31 cellular contexts compared by ENCODE assay signal in the genomic region with DNA sequence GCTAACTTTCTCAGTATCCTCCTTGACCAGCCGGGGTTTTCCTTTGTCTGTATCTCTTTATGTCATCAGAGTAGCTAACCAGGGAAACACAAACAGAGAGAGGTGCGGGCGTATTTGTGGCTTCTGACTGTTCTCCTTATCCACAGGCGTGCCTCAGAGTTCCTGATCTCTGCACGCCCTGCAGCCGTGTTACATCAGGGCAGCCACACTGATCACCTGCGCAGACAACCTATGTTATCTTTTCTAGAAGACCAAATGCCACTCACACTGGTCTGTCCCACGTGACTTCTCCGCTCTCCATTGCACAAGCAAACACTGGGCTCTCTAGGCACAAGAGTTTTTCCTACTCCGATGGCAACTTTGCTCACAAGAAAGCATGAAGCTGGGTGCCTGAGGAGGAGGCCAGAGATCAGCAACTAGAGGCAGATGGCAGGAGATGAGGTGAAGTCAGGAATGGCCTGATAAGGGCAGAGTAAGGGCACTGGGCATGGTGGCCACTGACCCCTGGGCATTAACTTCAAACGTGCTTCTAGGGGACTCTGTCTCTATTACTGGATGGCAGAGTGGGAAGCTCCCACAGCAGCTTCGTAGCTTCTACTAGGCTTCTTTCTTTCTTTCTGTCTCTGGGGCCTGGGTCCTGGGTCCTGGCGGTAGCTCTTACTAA. TPM values are rescaled to one million over a fixed set of nuclear protein-coding genes. Genes with fewer than 3 reads are reported as not detected.
DNase-seq lines count a peak whose midpoint lies in the region; ATAC-seq and TF ChIP-seq lines count a peak whose summit lies in the region.
"Had no signal": no experiment of that assay in that cellular context is flagged by ENCODE, and none has a peak within 500 bp of the region (broad histone marks: within the 10 kb centered on the region; RNA-seq: fewer than 3 reads in every experiment).

No MANE protein-coding gene starts in this region.

- H3K9me3 Mint-ChIP-seq in glutamatergic neuron (ENCODE audit: unreplicated experiment) (peaks cover 6% of the 10 kb centered on the region), neural progenitor cell (no peaks in the 10 kb centered on the region)
- H3K9me3 Mint-ChIP-seq: activated naive CD8-positive, alpha-beta T cell treated with anti-CD3 and anti-CD28 coated beads for 36 hours had no signal

- H3K27me3 Mint-ChIP-seq in glutamatergic neuron (ENCODE audit: unreplicated experiment): peaks cover 9% of the 10 kb centered on the region
- peaks cover 6% of the 10 kb centered on the region for H3K27me3 Mint-ChIP-seq in neural progenitor cell (ENCODE audit: insufficient read depth, low read depth)

- H3K27ac ChIP-seq in neural progenitor cell: no peak overlapping the region
- H3K27ac ChIP-seq: A549, ovary, skin epidermis, vagina, WERI-Rb-1 had no signal

- H3K4me1 Mint-ChIP-seq in glutamatergic neuron (ENCODE audit: low read depth, unreplicated experiment) (peaks cover 13% of the 10 kb centered on the region), neural progenitor cell (peaks cover 11% of the 10 kb centered on the region)
- H3K4me1 Mint-ChIP-seq: activated naive CD8-positive, alpha-beta T cell treated with anti-CD3 and anti-CD28 coated beads for 36 hours had no signal

- no peak for TF ChIP-seq CTCF in LNCaP clone FGC (IDR thresholded peaks at IDR 0.05; ENCODE audit: control insufficient read depth, extremely low read depth, insufficient read depth)
- no peak for TF ChIP-seq CTCF in glutamatergic neuron (IDR thresholded peaks at IDR 0.05; ENCODE audit: partially characterized antibody, unreplicated experiment)
- no peak for TF ChIP-seq CTCF in neural progenitor cell (IDR thresholded peaks at IDR 0.05)

- H3F3A ChIP-seq in neural progenitor cell (ENCODE audit: low read depth): peaks cover 9% of the 10 kb centered on the region

- H2AFZ ChIP-seq in neural progenitor cell (replicated peaks): no peak overlapping the region

- no peak overlapping the region for H3K9ac ChIP-seq in neural progenitor cell

- H3K4me2 ChIP-seq in neural progenitor cell: no peak overlapping the region

- no peaks in the 10 kb centered on the region for H3K9me3 ChIP-seq in neural progenitor cell (ENCODE audit: low read depth)
- H3K9me3 ChIP-seq: A549, ovary, vagina had no signal

- H3K36me3 Mint-ChIP-seq in glutamatergic neuron (ENCODE audit: unreplicated experiment) (no peaks in the 10 kb centered on the region), neural progenitor cell (peaks cover 4% of the 10 kb centered on the region)
- H3K36me3 Mint-ChIP-seq: activated naive CD8-positive, alpha-beta T cell treated with anti-CD3 and anti-CD28 coated beads for 36 hours; CD4-positive, CD25-positive, alpha-beta regulatory T cell had no signal

- no peaks in the 10 kb centered on the region for H3K36me3 ChIP-seq in neural progenitor cell
- H3K36me3 ChIP-seq: ovary, vagina, WERI-Rb-1 had no signal

- peaks cover 4% of the 10 kb centered on the region for H4K20me1 ChIP-seq in neural progenitor cell (ENCODE audit: low read depth)

- H3K4me3 ChIP-seq in LNCaP clone FGC (ENCODE audit: low read depth, low read length) (peak overlapping the region; percentile 29), neural progenitor cell (no peak overlapping the region)
- H3K4me3 ChIP-seq: A549, lung, ovary, skin epidermis, vagina had no signal

- H3K79me2 ChIP-seq in neural progenitor cell (ENCODE audit: low read depth): peaks cover 35% of the 10 kb centered on the region

- no peak for ATAC-seq in GM18502 (IDR thresholded peaks at IDR 0.05; ENCODE audit: poor library complexity, unreplicated experiment)
- ATAC-seq: A549; HCT116; naive thymus-derived CD8-positive, alpha-beta T cell had no signal

- H3K4me3 Mint-ChIP-seq in glutamatergic neuron (ENCODE audit: unreplicated experiment): peak overlapping the region; percentile 65
- peak overlapping the region; percentile 12 for H3K4me3 Mint-ChIP-seq in neural progenitor cell
- H3K4me3 Mint-ChIP-seq: activated naive CD8-positive, alpha-beta T cell treated with anti-CD3 and anti-CD28 coated beads for 36 hours; CD4-positive, CD25-positive, alpha-beta regulatory T cell; naive thymus-derived CD8-positive, alpha-beta T cell had no signal

- peaks cover 4% of the 10 kb centered on the region for H3K4me1 ChIP-seq in neural progenitor cell

- H3K27me3 ChIP-seq in neural progenitor cell: peaks cover 58% of the 10 kb centered on the region
- H3K27me3 ChIP-seq: ovary, vagina had no signal

- peak; percentile 22 for DNase-seq in COLO668 (lab: John Stamatoyannopoulos, UW; ENCODE audit: unreplicated experiment)
- DNase-seq in LNCaP clone FGC (ENCODE audit: low read depth): peak; percentile 45
- no peak for DNase-seq in glutamatergic neuron
- DNase-seq in neural progenitor cell (ENCODE audit: low spot score): no peak
- DNase-seq in stimulated activated CD4-positive, alpha-beta T cell treated with anti-CD3 and anti-CD28 coated beads, Interleukin-2, amount 100 ng/mL, for 24 hours: no peak
- DNase-seq in activated CD8-positive, alpha-beta memory T cell treated with anti-CD3 and anti-CD28 coated beads for 24 hours: no peak
- DNase-seq in hypothalamus (lab: John Stamatoyannopoulos, UW): no peak
- DNase-seq: activated CD4-positive, alpha-beta T cell treated with anti-CD3 and anti-CD28 coated beads for 4 hours; activated effector memory CD4-positive, alpha-beta T cell treated with Interleukin-2 at 50 U/mL for 16 hours; activated naive CD8-positive, alpha-beta T cell treated with anti-CD3 and anti-CD28 coated beads for 36 hours; aorta; CD4-positive, CD25-positive, alpha-beta regulatory T cell; cortex of kidney; DMS153; GDM1; naive thymus-derived CD8-positive, alpha-beta T cell; NCI-H1417 treated with DMSO at 0.1 percent for 48 hours; NCI-H2029 treated with DMSO at 0.1 percent for 48 hours; ovary; retina; stimulated activated naive CD4-positive, alpha-beta T cell treated with Interleukin-2 at 50 U/mL for 16 hours; T1000; WERI-Rb-1 had no signal

- H3K27ac Mint-ChIP-seq in glutamatergic neuron (ENCODE audit: unreplicated experiment): no peak overlapping the region
- H3K27ac Mint-ChIP-seq in neural progenitor cell: no peak overlapping the region
- H3K27ac Mint-ChIP-seq: activated naive CD8-positive, alpha-beta T cell treated with anti-CD3 and anti-CD28 coated beads for 36 hours; naive thymus-derived CD8-positive, alpha-beta T cell had no signal

RNA-seq across cellular contexts. Expression of gene PDE10A, which starts 4.5 kb away (rescaled TPM):
- total RNA-seq in glutamatergic neuron (ENCODE audit: unreplicated experiment) (24.5 TPM), neural progenitor cell (ENCODE audit: low replicate concordance) (11.9 and 17.3 TPM in 2 replicates)
- total RNA-seq: activated CD8-positive, alpha-beta memory T cell treated with anti-CD3 and anti-CD28 coated beads for 36 hours; activated naive CD8-positive, alpha-beta T cell treated with anti-CD3 and anti-CD28 coated beads for 36 hours; CD4-positive, CD25-positive, alpha-beta regulatory T cell; naive thymus-derived CD8-positive, alpha-beta T cell; OCI-LY7 had no signal

Comparison
In these comparisons a context has a peak if more than half of its experiments do, and no peak if none do; other contexts are left out.
1. DNase-seq: peak in COLO668 (single experiment) and LNCaP clone FGC (single experiment); none in glutamatergic neuron (single experiment), neural progenitor cell (single experiment), stimulated activated CD4-positive, alpha-beta T cell treated with anti-CD3 and anti-CD28 coated beads, Interleukin-2, amount 100 ng/mL, for 24 hours (0 of 2), activated CD8-positive, alpha-beta memory T cell treated with anti-CD3 and anti-CD28 coated beads for 24 hours (single experiment) and hypothalamus (0 of 51).